Comparison of ENCODE assay signal across 8 cellular contexts in genomic region chr14:64971452-64971889, GRCh38. TPM values are rescaled to one million over a fixed set of nuclear protein-coding genes. Genes with fewer than 3 reads are reported as not detected.
DNase-seq lines count a peak whose midpoint lies in the region; ATAC-seq lines count a peak whose summit lies in the region.
"Had no signal": no experiment of that assay in that cellular context is flagged by ENCODE, and none has a peak within 500 bp of the region (broad histone marks: within the 10 kb centered on the region; RNA-seq: fewer than 3 reads in every experiment).

No MANE protein-coding gene starts in this region.

- POLR2A ChIA-PET in activated naive CD8-positive, alpha-beta T cell treated with anti-CD3 and anti-CD28 coated beads, Interleukin-2, amount 10 ng/mL, durations not matched to agents 7 days and 5 days (lab: Charles Lee) = interaction anchor here (1.5 kb wide), 1 partner anchor 28 kb away, joined by 3 read pairs; no protein-coding TSS in a partner anchor

- no peaks in the 10 kb centered on the region for H3K36me3 ChIP-seq in HUES64 (ENCODE audit: insufficient read depth, low read length)
- H3K36me3 ChIP-seq in stomach smooth muscle (ENCODE audit: control insufficient read depth in 2 of 2, insufficient read depth in 2 of 2, low read length in 2 of 2) = no peaks in the 10 kb centered on the region

- DNase-seq in activated naive CD8-positive, alpha-beta T cell treated with anti-CD3 and anti-CD28 coated beads, Interleukin-2, amount 10 ng/mL, durations not matched to agents 7 days and 5 days = no peak
- DNase-seq in left colon = peak in 1 of 2 donors; percentile 16
- no peak for DNase-seq in hepatic stellate cell (ENCODE audit: low spot score)
- no peak for DNase-seq in mesenteric fat pad (ENCODE audit: low spot score)
- DNase-seq in NCI-H1436 treated with DMSO at 0.1 percent for 48 hours (lab: John Stamatoyannopoulos, UW) = no peak

- H3K4me3 Mint-ChIP-seq in activated naive CD8-positive, alpha-beta T cell treated with anti-CD3 and anti-CD28 coated beads, Interleukin-2, amount 10 ng/mL, durations not matched to agents 7 days and 5 days = peak overlapping the region; percentile 65

- peaks cover 16% of the 10 kb centered on the region for H3K27me3 Mint-ChIP-seq in activated naive CD8-positive, alpha-beta T cell treated with anti-CD3 and anti-CD28 coated beads, Interleukin-2, amount 10 ng/mL, durations not matched to agents 7 days and 5 days

- H3K4me1 ChIP-seq in HUES64 (ENCODE audit: insufficient read depth, low read length) = peaks cover 28% of the 10 kb centered on the region
- H3K4me1 ChIP-seq in stomach smooth muscle (ENCODE audit: control insufficient read depth, insufficient read depth, low read length) = peaks cover 9% of the 10 kb centered on the region

- no peaks in the 10 kb centered on the region for H3K36me3 Mint-ChIP-seq in activated naive CD8-positive, alpha-beta T cell treated with anti-CD3 and anti-CD28 coated beads, Interleukin-2, amount 10 ng/mL, durations not matched to agents 7 days and 5 days

- 2% methylated on average over 24 of the region's 27 CpGs for WGBS in HUES64

- peaks cover 16% of the 10 kb centered on the region for H3K27me3 ChIP-seq in HUES64 (ENCODE audit: insufficient read depth, low read length)
- H3K27me3 ChIP-seq in stomach smooth muscle (ENCODE audit: control insufficient read depth in 1 of 2, insufficient read depth in 2 of 2, low read length in 2 of 2) = peaks cover 0 to 3% of the 10 kb centered on the region in 2 donors

- intact Hi-C loops in left colon (cut with DNase I, micrococcal nuclease) = no loop called here

- H3K4me3 ChIP-seq in HUES64 (ENCODE audit: low read length) (peak overlapping the region; percentile 60), stomach smooth muscle (ENCODE audit: low read length in 2 of 2) (peak overlapping the region; percentile 74 to 77)

- H3K9me3 Mint-ChIP-seq in activated naive CD8-positive, alpha-beta T cell treated with anti-CD3 and anti-CD28 coated beads, Interleukin-2, amount 10 ng/mL, durations not matched to agents 7 days and 5 days = no peaks in the 10 kb centered on the region

- ATAC-seq in activated naive CD8-positive, alpha-beta T cell treated with anti-CD3 and anti-CD28 coated beads, Interleukin-2, amount 10 ng/mL, durations not matched to agents 7 days and 5 days (ENCODE audit: low read depth) = peak; percentile 6
- ATAC-seq in left colon = peak; percentile 1

- no peak overlapping the region for H3K27ac Mint-ChIP-seq in activated naive CD8-positive, alpha-beta T cell treated with anti-CD3 and anti-CD28 coated beads, Interleukin-2, amount 10 ng/mL, durations not matched to agents 7 days and 5 days

- peaks cover 8% of the 10 kb centered on the region for H3K4me1 Mint-ChIP-seq in activated naive CD8-positive, alpha-beta T cell treated with anti-CD3 and anti-CD28 coated beads, Interleukin-2, amount 10 ng/mL, durations not matched to agents 7 days and 5 days

- H3K9ac ChIP-seq in HUES64 (ENCODE audit: low read depth, low read length) = 0 out of 2 replicates have a peak overlapping the region, but pooled peaks have one; percentile 11
- peak overlapping the region; percentile 69 to 77 for H3K9ac ChIP-seq in stomach smooth muscle (ENCODE audit: low read length in 2 of 2)

- H3K9me3 ChIP-seq in HUES64 (ENCODE audit: insufficient read depth, low read depth, low read length) (no peaks in the 10 kb centered on the region), stomach smooth muscle (ENCODE audit: control insufficient read depth in 2 of 2, low read length in 2 of 2) (no peaks in the 10 kb centered on the region)

- H3K27ac ChIP-seq in HUES64 (ENCODE audit: low read depth, low read length) (no peak overlapping the region), stomach smooth muscle (ENCODE audit: low read length) (no peak overlapping the region)
- H3K27ac ChIP-seq: epithelial cell of prostate had no signal

RNA-seq across cellular contexts. Expression of gene RAB15, which starts 0.7 kb away (rescaled TPM):
- 36.0 TPM for polyA plus RNA-seq in HUES64 (2013, experiment 1 of 2)
- polyA plus RNA-seq in HUES64 (2013, experiment 2 of 2) = 31.4 TPM
- 1 to 10 TPM; 2.7 to 3.5 TPM for total RNA-seq in activated naive CD8-positive, alpha-beta T cell treated with anti-CD3 and anti-CD28 coated beads, Interleukin-2, amount 10 ng/mL, durations not matched to agents 7 days and 5 days
- total RNA-seq in left colon (10 to 100 TPM; 25.9 to 40.3 TPM), mesenteric fat pad (3.2 TPM)

RNA-seq across cellular contexts. Expression of gene FNTB, which starts 15.2 kb away (rescaled TPM):
- 18.2 TPM for polyA plus RNA-seq in HUES64 (2013, experiment 1 of 2)
- 16.7 TPM for polyA plus RNA-seq in HUES64 (2013, experiment 2 of 2)
- total RNA-seq in activated naive CD8-positive, alpha-beta T cell treated with anti-CD3 and anti-CD28 coated beads, Interleukin-2, amount 10 ng/mL, durations not matched to agents 7 days and 5 days = 10 to 100 TPM; 15.8 to 17.8 TPM
- total RNA-seq in left colon = 10 to 100 TPM; 11.0 to 14.2 TPM
- 16.1 TPM for total RNA-seq in mesenteric fat pad

RNA-seq across cellular contexts. Expression of gene GPX2, which starts 28.9 kb away (rescaled TPM):
- polyA plus RNA-seq in HUES64 (2013, experiment 1 of 2) = 2.6 TPM
- 1.9 TPM for polyA plus RNA-seq in HUES64 (2013, experiment 2 of 2)
- not detected for total RNA-seq in activated naive CD8-positive, alpha-beta T cell treated with anti-CD3 and anti-CD28 coated beads, Interleukin-2, amount 10 ng/mL, durations not matched to agents 7 days and 5 days
- 100 to 1,000 TPM; 172 to 672 TPM for total RNA-seq in left colon
- not detected for total RNA-seq in mesenteric fat pad

RNA-seq across cellular contexts. Expression of gene CHURC1, which starts 57.2 kb away (rescaled TPM):
- polyA plus RNA-seq in HUES64 (2013, experiment 1 of 2) = 29.6 TPM
- polyA plus RNA-seq in HUES64 (2013, experiment 2 of 2) = 26.2 TPM
- total RNA-seq in activated naive CD8-positive, alpha-beta T cell treated with anti-CD3 and anti-CD28 coated beads, Interleukin-2, amount 10 ng/mL, durations not matched to agents 7 days and 5 days = 10 to 100 TPM; 67.6 to 89.7 TPM
- total RNA-seq in left colon (10 to 100 TPM; 48.6 to 50.8 TPM), mesenteric fat pad (53.4 TPM)

Comparison
In these comparisons a context has a peak if more than half of its experiments do, and no peak if none do; other contexts are left out.
1. RNA of gene GPX2, which starts 28.9 kb away (total RNA-seq): 172 to 672 TPM in left colon; not detected in activated naive CD8-positive, alpha-beta T cell treated with anti-CD3 and anti-CD28 coated beads, Interleukin-2, amount 10 ng/mL, durations not matched to agents 7 days and 5 days and not detected in mesenteric fat pad (single experiment); every median in the first group is over 100 times any median in the second.